8 cellular contexts compared by ENCODE assay signal in genomic region chr11:118791015-118791960, GRCh38. TPM values are rescaled to one million over a fixed set of nuclear protein-coding genes. Genes with fewer than 3 reads are reported as not detected.
DNase-seq lines count a peak whose midpoint lies in the region; ATAC-seq, FAIRE-seq and TF ChIP-seq lines count a peak whose summit lies in the region.

Gene DDX6, minus strand, starts transcription at chr11:118791164. Its CDS starts 4,913 bp downstream, at chr11:118786251.

- peak; percentile 41 to 56 (median 46) for TF ChIP-seq CTCF in ascending aorta (IDR thresholded peaks at IDR 0.05)

- no peaks in the 10 kb centered on the region for H3K9me3 ChIP-seq in ascending aorta
- no peaks in the 10 kb centered on the region for H3K9me3 ChIP-seq in right cardiac atrium (ENCODE audit: control insufficient read depth, low read length)

- no peak for FAIRE-seq in urothelium cell line (lab: Jason Lieb, UNC)

- H3K27ac ChIP-seq in ascending aorta (peak within 1 kb of the TSS; percentile 98 to 100), right cardiac atrium (ENCODE audit: low read length) (peak within 1 kb of the TSS; percentile 100)

- H3K4me3 ChIP-seq in ascending aorta, result peak within 1 kb of the TSS; percentile 73 to 92
- H3K4me3 ChIP-seq in right cardiac atrium (ENCODE audit: low read length), result peak within 1 kb of the TSS; percentile 88

- H3K4me1 ChIP-seq in ascending aorta (peaks cover 1 to 13% of the 10 kb centered on the region in 2 donors), right cardiac atrium (ENCODE audit: control insufficient read depth, insufficient read depth, low read length) (peaks cover 3% of the 10 kb centered on the region)

- no peaks in the 10 kb centered on the region for H3K36me3 ChIP-seq in ascending aorta

- intact Hi-C loops in ascending aorta (cut with DNase I), result loop anchor here (1.0 to 5.0 kb wide), 4 partner anchors 79 to 169 kb away; no protein-coding TSS in a partner anchor
- intact Hi-C loops in right cardiac atrium (cut with DNase I), result loop anchor here in 2 of 4 donors (5.0 to 10.0 kb wide), 2 partner anchors 114 to 136 kb away; partner anchors contain the start of gene BCL9L (in 1 of the 2)

- DNase-seq in GM04504 (ENCODE audit: low read depth), result peak; percentile 73
- peak; percentile 74 to 80 for DNase-seq in NCI-H187 (lab: John Stamatoyannopoulos, UW)
- DNase-seq in T-helper 22 cell (ENCODE audit: low read depth), result peak; percentile 82
- DNase-seq in ascending aorta (ENCODE audit: low spot score in 2 of 2), result peak; percentile 59 to 96
- DNase-seq in right cardiac atrium, result peak; percentile 93 to 97 (median 97)
- peak; percentile 90 for DNase-seq in putamen (ENCODE audit: low spot score)
- peak; percentile 87 for DNase-seq in urothelium cell line (ENCODE audit: low spot score)

- H3K27me3 ChIP-seq in ascending aorta, result no peaks in the 10 kb centered on the region
- H3K27me3 ChIP-seq in right cardiac atrium (ENCODE audit: control insufficient read depth, insufficient read depth), result no peaks in the 10 kb centered on the region

- ATAC-seq in HG02759 (IDR thresholded peaks at IDR 0.05; ENCODE audit: unreplicated experiment) (peak; percentile 52), right cardiac atrium (peak; percentile 86 to 87)

- under 1% methylated on average over 94 of the region's 94 CpGs for WGBS in right cardiac atrium

RNA-seq across cellular contexts. Expression of gene DDX6, which starts in this region (rescaled TPM):
- total RNA-seq in ascending aorta, result 25.9 TPM
- total RNA-seq in right cardiac atrium, result 100 to 1,000 TPM; 126 to 149 (median 139) TPM
- 38.0 TPM for polyA plus RNA-seq in right cardiac atrium

Comparison
In these comparisons a context has a peak if more than half of its experiments do, and no peak if none do; other contexts are left out.
1. Peak in every context shown above with its lines: DNase-seq, ATAC-seq, H3K4me3 ChIP-seq and H3K27ac ChIP-seq.